In genomic region chr6:11357285-11357684, GRCh38 we compare ENCODE assay signal across 11 cellular contexts.
DNase-seq lines count a peak whose midpoint lies in the region; ATAC-seq, FAIRE-seq and TF ChIP-seq lines count a peak whose summit lies in the region.
"Had no signal": no experiment of that assay in that cellular context is flagged by ENCODE, and none has a peak within 500 bp of the region (broad histone marks: within the 10 kb centered on the region; RNA-seq: fewer than 3 reads in every experiment).

No MANE protein-coding gene starts in this region.

- FAIRE-seq in kidney (lab: Jason Lieb, UNC) (no peak), small intestine (lab: Jason Lieb, UNC) (no peak)

- ATAC-seq in activated naive CD8-positive, alpha-beta T cell treated with anti-CD3 and anti-CD28 coated beads, Interleukin-2, amount 10 ng/mL, durations not matched to agents 7 days and 5 days (ENCODE audit: low read depth) = no peak
- ATAC-seq in GM19463 (IDR thresholded peaks at IDR 0.05; ENCODE audit: unreplicated experiment) = no peak
- ATAC-seq in activated T-cell treated with anti-CD3 and anti-CD28 coated beads, Interleukin-2, amount 50 U/mL, for 4 hours = no peak

- H3K4me3 Mint-ChIP-seq in activated naive CD8-positive, alpha-beta T cell treated with anti-CD3 and anti-CD28 coated beads, Interleukin-2, amount 10 ng/mL, durations not matched to agents 7 days and 5 days = peak overlapping the region; percentile 35
- H3K4me3 Mint-ChIP-seq in activated T-cell treated with anti-CD3 and anti-CD28 coated beads, Interleukin-2, amount 50 U/mL, for 4 hours = no peak overlapping the region

- peaks cover 65% of the 10 kb centered on the region for H3K36me3 Mint-ChIP-seq in activated naive CD8-positive, alpha-beta T cell treated with anti-CD3 and anti-CD28 coated beads, Interleukin-2, amount 10 ng/mL, durations not matched to agents 7 days and 5 days
- H3K36me3 Mint-ChIP-seq in activated T-cell treated with anti-CD3 and anti-CD28 coated beads, Interleukin-2, amount 50 U/mL, for 4 hours (ENCODE audit: insufficient read depth) = peaks cover 64% of the 10 kb centered on the region

- POLR2A ChIA-PET in activated naive CD8-positive, alpha-beta T cell treated with anti-CD3 and anti-CD28 coated beads, Interleukin-2, amount 10 ng/mL, durations not matched to agents 7 days and 5 days (lab: Charles Lee) = no interaction called here

- peaks cover 14% of the 10 kb centered on the region for H3K9me3 Mint-ChIP-seq in activated naive CD8-positive, alpha-beta T cell treated with anti-CD3 and anti-CD28 coated beads, Interleukin-2, amount 10 ng/mL, durations not matched to agents 7 days and 5 days
- H3K9me3 Mint-ChIP-seq in activated T-cell treated with anti-CD3 and anti-CD28 coated beads, Interleukin-2, amount 50 U/mL, for 4 hours = peaks cover 12% of the 10 kb centered on the region

- H3K4me1 ChIP-seq in kidney (ENCODE audit: control insufficient read depth in 1 of 2, insufficient read depth in 1 of 2, low read depth in 1 of 2, low read length in 2 of 2) (peaks cover 4 to 7% of the 10 kb centered on the region in 2 donors), small intestine (ENCODE audit: control insufficient read depth in 2 of 2, insufficient read depth in 1 of 2, low read depth in 1 of 2, low read length in 1 of 2) (peaks cover 2 to 11% of the 10 kb centered on the region in 2 donors)

- no peak for TF ChIP-seq CTCF in kidney (IDR thresholded peaks at IDR 0.05; ENCODE audit: borderline replicate concordance, extremely low read depth, insufficient read depth)

- intact Hi-C loops in kidney (cut with DNase I) = no loop called here

- H3K27me3 ChIP-seq in small intestine (ENCODE audit: control insufficient read depth in 2 of 2, insufficient read depth in 2 of 2, low read length in 2 of 2) = no peaks in the 10 kb centered on the region

- H3K4me3 ChIP-seq in kidney (ENCODE audit: low read length in 2 of 2) (no peak overlapping the region), small intestine (ENCODE audit: low read depth in 1 of 2, low read length in 2 of 2) (no peak overlapping the region)

- peaks cover 62% of the 10 kb centered on the region for H3K4me1 Mint-ChIP-seq in activated naive CD8-positive, alpha-beta T cell treated with anti-CD3 and anti-CD28 coated beads, Interleukin-2, amount 10 ng/mL, durations not matched to agents 7 days and 5 days
- peaks cover 92% of the 10 kb centered on the region for H3K4me1 Mint-ChIP-seq in activated T-cell treated with anti-CD3 and anti-CD28 coated beads, Interleukin-2, amount 50 U/mL, for 4 hours (ENCODE audit: low read depth)

- H3K27ac ChIP-seq in kidney (ENCODE audit: low read depth in 2 of 2, low read length in 2 of 2) = peak overlapping the region; percentile 18 to 62
- H3K27ac ChIP-seq in small intestine (ENCODE audit: low read depth in 1 of 2, low read length in 1 of 2) = peak overlapping the region in 1 of 2 donors; percentile 83
- H3K27ac ChIP-seq: WERI-Rb-1 had no signal

- H3K36me3 ChIP-seq in kidney (ENCODE audit: control insufficient read depth in 1 of 2, insufficient read depth in 2 of 2, low read length in 2 of 2) (no peaks in the 10 kb centered on the region), small intestine (ENCODE audit: control insufficient read depth in 2 of 2, insufficient read depth in 2 of 2, low read length in 2 of 2) (no peaks in the 10 kb centered on the region)
- H3K36me3 ChIP-seq: WERI-Rb-1 had no signal

- no peaks in the 10 kb centered on the region for H3K27me3 Mint-ChIP-seq in activated naive CD8-positive, alpha-beta T cell treated with anti-CD3 and anti-CD28 coated beads, Interleukin-2, amount 10 ng/mL, durations not matched to agents 7 days and 5 days
- no peaks in the 10 kb centered on the region for H3K27me3 Mint-ChIP-seq in activated T-cell treated with anti-CD3 and anti-CD28 coated beads, Interleukin-2, amount 50 U/mL, for 4 hours (ENCODE audit: low read depth)

- DNase-seq in HT-29 (ENCODE audit: low spot score) = peak; percentile 39
- no peak for DNase-seq in activated naive CD8-positive, alpha-beta T cell treated with anti-CD3 and anti-CD28 coated beads, Interleukin-2, amount 10 ng/mL, durations not matched to agents 7 days and 5 days
- DNase-seq in kidney = no peak
- DNase-seq in small intestine = peak; percentile 20
- no peak for DNase-seq in activated T-cell treated with anti-CD3 and anti-CD28 coated beads, Interleukin-2, amount 50 U/mL, for 4 hours
- no peak for DNase-seq in NCI-H1930 (lab: John Stamatoyannopoulos, UW)
- no peak for DNase-seq in stimulated activated CD4-positive, alpha-beta T cell treated with anti-CD3 and anti-CD28 coated beads, Interleukin-2, amount 100 ng/mL, for 24 hours
- DNase-seq: kidney glomerular epithelial cell, NCI-H146, WERI-Rb-1 had no signal

- 87 to 88% (median 87%) methylated on average over 7 of the region's 7 CpGs for WGBS in small intestine, 3 donors

- H3K9ac ChIP-seq in kidney (ENCODE audit: low read length in 2 of 2) = no peak overlapping the region

- H3K9me3 ChIP-seq in kidney (ENCODE audit: control insufficient read depth in 1 of 2, low read length in 2 of 2) (no peaks in the 10 kb centered on the region), small intestine (ENCODE audit: control insufficient read depth, low read depth) (no peaks in the 10 kb centered on the region)

- H3K27ac Mint-ChIP-seq in activated naive CD8-positive, alpha-beta T cell treated with anti-CD3 and anti-CD28 coated beads, Interleukin-2, amount 10 ng/mL, durations not matched to agents 7 days and 5 days = peak overlapping the region; percentile 68

Comparison
In these comparisons a context has a peak if more than half of its experiments do, and no peak if none do; other contexts are left out.
1. DNase-seq: peak in HT-29 (single experiment) and small intestine (single experiment); none in activated naive CD8-positive, alpha-beta T cell treated with anti-CD3 and anti-CD28 coated beads, Interleukin-2, amount 10 ng/mL, durations not matched to agents 7 days and 5 days (single experiment), kidney (single experiment), activated T-cell treated with anti-CD3 and anti-CD28 coated beads, Interleukin-2, amount 50 U/mL, for 4 hours (single experiment), NCI-H1930 (0 of 2) and stimulated activated CD4-positive, alpha-beta T cell treated with anti-CD3 and anti-CD28 coated beads, Interleukin-2, amount 100 ng/mL, for 24 hours (0 of 2).